Comparison of ENCODE assay signal across 2 cellular contexts in genomic region chr10:21279217-21279575, GRCh38.
TF ChIP-seq lines count a peak whose summit lies in the region.

No MANE protein-coding gene starts in this region.

TF ChIP-seq in HCT116, 20 proteins besides CTCF, POLR2A, EP300 and RAD21:
- TF ChIP-seq EZH2 (IDR thresholded peaks at IDR 0.05): no peak
- no peak for TF ChIP-seq SRF (IDR thresholded peaks at IDR 0.05; ENCODE audit: low read depth)
- no peak for TF ChIP-seq POLR2AphosphoS5 (IDR thresholded peaks at IDR 0.05; ENCODE audit: low read depth, low read length)
- TF ChIP-seq ELF1 (IDR thresholded peaks at IDR 0.05; ENCODE audit: borderline replicate concordance, low read depth): no peak
- TF ChIP-seq YY1 (IDR thresholded peaks at IDR 0.05; ENCODE audit: extremely low read depth, insufficient replicate concordance, low read depth, low read length): no peak
- TF ChIP-seq ZBTB33 (IDR thresholded peaks at IDR 0.05; ENCODE audit: extremely low read depth, insufficient replicate concordance, low read length): no peak
- TF ChIP-seq ATF3 (IDR thresholded peaks at IDR 0.05): no peak
- no peak for TF ChIP-seq EGR1 (IDR thresholded peaks at IDR 0.05; ENCODE audit: low read depth)
- TF ChIP-seq ZFX (IDR thresholded peaks at IDR 0.05): no peak
- no peak for TF ChIP-seq ZNF274 (IDR thresholded peaks at IDR 0.05; ENCODE audit: low read depth, low read length)
- TF ChIP-seq SIN3A (IDR thresholded peaks at IDR 0.05; ENCODE audit: low read depth): no peak
- no peak for TF ChIP-seq FOSL1 (IDR thresholded peaks at IDR 0.05; ENCODE audit: low read depth)
- TF ChIP-seq SP1 (IDR thresholded peaks at IDR 0.05; ENCODE audit: low read depth): no peak
- TF ChIP-seq CBX3 (IDR thresholded peaks at IDR 0.05; ENCODE audit: low read depth): no peak
- no peak for TF ChIP-seq CEBPB (IDR thresholded peaks at IDR 0.05; ENCODE audit: low read depth)
- TF ChIP-seq MAX (IDR thresholded peaks at IDR 0.05): no peak
- no peak for TF ChIP-seq EZH2phosphoT487 (IDR thresholded peaks at IDR 0.05; ENCODE audit: borderline replicate concordance)
- no peak for TF ChIP-seq REST (IDR thresholded peaks at IDR 0.05; ENCODE audit: low read depth)
- no peak for TF ChIP-seq JUND (IDR thresholded peaks at IDR 0.05)
- TF ChIP-seq TCF7L2 (IDR thresholded peaks at IDR 0.05; ENCODE audit: borderline replicate concordance, extremely low read depth, insufficient read depth, insufficient read length): no peak

TF ChIP-seq in K562, 482 proteins besides CTCF, POLR2A, EP300 and RAD21:
- TF ChIP-seq MEF2D (tag; conservative IDR thresholded peaks at IDR 0.05; ENCODE audit: low read depth): no peak
- TF ChIP-seq KAT7 (CRISPR knock-in tag; IDR thresholded peaks at IDR 0.05; ENCODE audit: borderline replicate concordance): no peak
- TF ChIP-seq STAT6 (CRISPR knock-in tag; IDR thresholded peaks at IDR 0.05): no peak
- no peak for TF ChIP-seq COPS2 (conservative IDR thresholded peaks at IDR 0.05)
- no peak for TF ChIP-seq SIRT6 (IDR thresholded peaks at IDR 0.05; ENCODE audit: low read depth, low read length)
- TF ChIP-seq ZNF398 (CRISPR knock-in tag; IDR thresholded peaks at IDR 0.05): no peak
